In the genomic region with DNA sequence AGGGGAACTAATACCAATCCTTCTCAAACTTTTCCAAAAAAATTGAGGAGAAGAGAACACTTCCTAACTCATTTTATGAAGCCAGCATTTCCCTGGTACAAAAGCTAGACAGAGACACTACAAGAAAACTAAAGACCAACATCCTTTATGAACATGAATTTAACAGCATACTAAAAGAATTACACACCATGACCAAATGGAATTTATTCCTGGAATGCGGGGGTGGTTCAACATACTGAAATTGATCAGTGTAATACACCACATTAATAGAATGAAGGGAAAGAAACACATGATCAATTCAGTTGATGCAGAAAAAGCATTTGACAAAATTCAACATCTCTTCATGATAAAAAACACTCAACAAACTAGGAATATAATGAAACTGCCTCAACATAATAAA, we compare ENCODE assay signal across 17 cellular contexts.
DNase-seq lines count a peak whose midpoint lies in the region; ATAC-seq, FAIRE-seq and TF ChIP-seq lines count a peak whose summit lies in the region.
"Had no signal": no experiment of that assay in that cellular context is flagged by ENCODE, and none has a peak within 500 bp of the region (broad histone marks: within the 10 kb centered on the region; RNA-seq: fewer than 3 reads in every experiment).

No MANE protein-coding gene starts in this region.

- no peak overlapping the region for H2AK5ac ChIP-seq in IMR-90 (ENCODE audit: low read depth, low read length)

- H3K18ac ChIP-seq in IMR-90 (ENCODE audit: low read depth, low read length) = no peak overlapping the region

- no peak overlapping the region for H3K23ac ChIP-seq in IMR-90 (ENCODE audit: low read depth, low read length)

- no peak for ATAC-seq in IMR-90 (ENCODE audit: low read depth)
- no peak for ATAC-seq in HG03108 (IDR thresholded peaks at IDR 0.05; ENCODE audit: unreplicated experiment)
- no peak for ATAC-seq in natural killer cell
- ATAC-seq: GM12878, K562 had no signal

- H3K4ac ChIP-seq in IMR-90 (ENCODE audit: low read depth, low read length) = no peak overlapping the region

- no peak overlapping the region for H3K27ac Mint-ChIP-seq in natural killer cell
- H3K27ac Mint-ChIP-seq: CD4-positive, alpha-beta T cell had no signal

- no peak overlapping the region for H2BK5ac ChIP-seq in IMR-90 (ENCODE audit: low read depth, low read length, poor library complexity, severe bottlenecking)

- H4K20me1 ChIP-seq in IMR-90 (ENCODE audit: insufficient read depth, low read length) = peaks cover 20% of the 10 kb centered on the region; the same call in 1 of the 2 replicates

- H3K4me3 ChIP-seq in IMR-90 (ENCODE audit: insufficient read depth, low read depth, low read length) = no peak overlapping the region
- H3K4me3 ChIP-seq in HAP-1 = no peak overlapping the region
- H3K4me3 ChIP-seq: GM12878, K562 had no signal

- no peaks in the 10 kb centered on the region for H3K36me3 Mint-ChIP-seq in natural killer cell

- WGBS in IMR-90 (ENCODE audit: extremely low coverage in 2 of 2, insufficient read length in 1 of 2), 2 experiments = no CpG with 5 or more reads among the region's 1 CpG

- H3K9me1 ChIP-seq in IMR-90 (ENCODE audit: insufficient read depth, low read length) = peaks cover 12% of the 10 kb centered on the region

- CTCF ChIA-PET in IMR-90 (lab: Yijun Ruan, JAX) = interaction anchor here (0.7 kb wide), 1 partner anchor 13 kb away, joined by 5 read pairs; no protein-coding TSS in a partner anchor

- no peak overlapping the region for H3K9ac ChIP-seq in IMR-90 (ENCODE audit: low read depth, low read length)

- H2BK120ac ChIP-seq in IMR-90 (ENCODE audit: low read depth, low read length) = no peak overlapping the region

- intact Hi-C loops in IMR-90 (cut with micrococcal nuclease) = no loop called here
- intact Hi-C loops in natural killer cell (cut with micrococcal nuclease) = no loop called here

- H3K27me3 Mint-ChIP-seq in natural killer cell (ENCODE audit: low read depth in 2 of 2) = no peaks in the 10 kb centered on the region
- H3K27me3 Mint-ChIP-seq: CD4-positive, alpha-beta T cell had no signal

- peaks cover 0 to 11% of the 10 kb centered on the region in 2 donors for H3K4me1 Mint-ChIP-seq in natural killer cell

- H3K27ac ChIP-seq in IMR-90 (ENCODE audit: insufficient read depth, low read length) = no peak overlapping the region
- H3K27ac ChIP-seq: C4-2B had no signal

- peaks cover 6% of the 10 kb centered on the region; the same call in 1 of the 2 replicates for H3K4me1 ChIP-seq in IMR-90 (ENCODE audit: control insufficient read depth, insufficient read depth, low read length)
- no peaks in the 10 kb centered on the region for H3K4me1 ChIP-seq in HAP-1
- H3K4me1 ChIP-seq: Caco-2 had no signal

- TF ChIP-seq POLR2A in GM12891 (IDR thresholded peaks at IDR 0.05; ENCODE audit: low read depth, low read length) = no peak
- no peak for TF ChIP-seq POLR2A in IMR-90 (IDR thresholded peaks at IDR 0.05; ENCODE audit: low read depth, low read length)

- peaks cover 8 to 27% of the 10 kb centered on the region in 2 experiments for H3K79me1 ChIP-seq in IMR-90 (ENCODE audit: low read depth in 1 of 2, low read length in 2 of 2)

- peak; percentile 43 for FAIRE-seq in GM12891 (lab: Jason Lieb, UNC)
- FAIRE-seq: D721Med, GM12878, GM19239, K562 had no signal

- H2BK20ac ChIP-seq in IMR-90 (ENCODE audit: low read depth, low read length) = no peak overlapping the region

- H3K56ac ChIP-seq in IMR-90 (ENCODE audit: extremely low read depth, insufficient read depth, low read length) = no peak overlapping the region

- H3K27me3 ChIP-seq in IMR-90 (ENCODE audit: control insufficient read depth, insufficient read depth, low read length) = no peaks in the 10 kb centered on the region
- H3K27me3 ChIP-seq in HAP-1 (ENCODE audit: low read depth) = no peaks in the 10 kb centered on the region

- no peak overlapping the region for H3K14ac ChIP-seq in IMR-90 (replicated peaks; ENCODE audit: low read depth, low read length)

- in situ Hi-C loops in IMR-90 (cut with MboI; ENCODE audit: low sequenced_read_pairs) (no loop called here), HAP-1 (cut with MboI; ENCODE audit: low sequenced_read_pairs) (no loop called here)

- H4K8ac ChIP-seq in IMR-90 (ENCODE audit: low read depth in 2 of 2, low read length in 2 of 2) = no peak overlapping the region

- DNase-seq in EH (ENCODE audit: low read depth) (peak; percentile 31), GM12891 (ENCODE audit: insufficient read length, low spot score) (no peak), IMR-90 (peak; percentile 13), iris pigment epithelial cell (ENCODE audit: low read depth) (peak; percentile 36), putamen (ENCODE audit: low spot score) (no peak), HAP-1 (ENCODE audit: low spot score in 2 of 2) (no peak), natural killer cell (no peak)
- DNase-seq: AML-193; Caco-2; CD4-positive, alpha-beta T cell; HCEC 1CT had no signal

- POLR2A ChIA-PET in IMR-90 (lab: Charles Lee; ENCODE audit: unreplicated experiment) = interaction anchor here (0.5 kb wide), 1 partner anchor 218 kb away, joined by 4 read pairs; no protein-coding TSS in a partner anchor

- H3K36me3 ChIP-seq in IMR-90 (ENCODE audit: control insufficient read depth, insufficient read depth, low read length) (peaks cover 9% of the 10 kb centered on the region), HAP-1 (replicated peaks) (no peaks in the 10 kb centered on the region)

- H4K91ac ChIP-seq in IMR-90 (ENCODE audit: insufficient read depth, low read depth, low read length) = no peak overlapping the region

- no peak for TF ChIP-seq RAD21 in IMR-90 (IDR thresholded peaks at IDR 0.05; ENCODE audit: low read length)

- TF ChIP-seq CTCF in IMR-90 (conservative IDR thresholded peaks at IDR 0.05; ENCODE audit: low read depth, low read length) = no peak
- no peak for TF ChIP-seq CTCF in natural killer cell (IDR thresholded peaks at IDR 0.05)

- H4K5ac ChIP-seq in IMR-90 (ENCODE audit: low read depth, low read length) = no peak overlapping the region

- no peak overlapping the region for H2BK15ac ChIP-seq in IMR-90 (ENCODE audit: low read depth, low read length)

- H3K9me3 ChIP-seq in IMR-90 (ENCODE audit: control insufficient read depth, insufficient read depth, low read length) (no peaks in the 10 kb centered on the region), HAP-1 (no peaks in the 10 kb centered on the region)
- H3K9me3 ChIP-seq: Caco-2 had no signal

- no TSS peak for BruUV-seq in IMR-90 (replicated peaks; lab: Mats Ljungman, UMichigan)

- dilution Hi-C loops in IMR-90 (cut with HindIII; ENCODE audit: low sequenced_read_pairs, unreplicated experiment) = no loop called here

- H3K9me3 Mint-ChIP-seq in natural killer cell = no peaks in the 10 kb centered on the region
- H3K9me3 Mint-ChIP-seq: CD4-positive, alpha-beta T cell had no signal

- H3K4me3 Mint-ChIP-seq in natural killer cell = no peak overlapping the region
- H3K4me3 Mint-ChIP-seq: CD4-positive, alpha-beta T cell had no signal

- no peak overlapping the region for H2AFZ ChIP-seq in IMR-90 (replicated peaks; ENCODE audit: low read length, poor library complexity)

- no peak overlapping the region for H2AK9ac ChIP-seq in IMR-90 (replicated peaks; ENCODE audit: low read depth, low read length, poor library complexity)

- no peak overlapping the region for H3K4me2 ChIP-seq in IMR-90 (ENCODE audit: low read depth, low read length)

TF ChIP-seq in GM12891, 5 proteins besides CTCF, POLR2A, EP300 and RAD21:
- TF ChIP-seq POLR2AphosphoS5 (IDR thresholded peaks at IDR 0.05; ENCODE audit: low read depth, low read length) = no peak
- no peak for TF ChIP-seq PAX5 (IDR thresholded peaks at IDR 0.05; ENCODE audit: insufficient read depth, low read length, severe bottlenecking)
- TF ChIP-seq SPI1 (IDR thresholded peaks at IDR 0.05; ENCODE audit: low read depth, low read length) = no peak
- no peak for TF ChIP-seq TAF1 (IDR thresholded peaks at IDR 0.05; ENCODE audit: low read depth, low read length)
- TF ChIP-seq POU2F2 (IDR thresholded peaks at IDR 0.05; ENCODE audit: low read depth, low read length) = no peak

TF ChIP-seq in IMR-90, 13 proteins besides CTCF, POLR2A, EP300 and RAD21:
- TF ChIP-seq NFE2L2 (IDR thresholded peaks at IDR 0.05; ENCODE audit: low read depth, low read length) (no peak), CHD1 (IDR thresholded peaks at IDR 0.05; ENCODE audit: low read depth, low read length) (no peak), RCOR1 (IDR thresholded peaks at IDR 0.05; ENCODE audit: insufficient replicate concordance, low read length) (no peak), SMC3 (IDR thresholded peaks at IDR 0.05; ENCODE audit: low read depth, low read length) (no peak), MXI1 (IDR thresholded peaks at IDR 0.05; ENCODE audit: borderline replicate concordance, low read depth, low read length) (no peak), RFX5 (IDR thresholded peaks at IDR 0.05; ENCODE audit: low read depth, low read length) (no peak), BHLHE40 (IDR thresholded peaks at IDR 0.05; ENCODE audit: low read depth, low read length) (no peak), CEBPB (IDR thresholded peaks at IDR 0.05; ENCODE audit: low read depth, low read length) (no peak), MAFK (IDR thresholded peaks at IDR 0.05; ENCODE audit: low read depth, low read length) (no peak), MAZ (IDR thresholded peaks at IDR 0.05; ENCODE audit: borderline replicate concordance, low read depth, low read length) (no peak), FOS (IDR thresholded peaks at IDR 0.05; ENCODE audit: low read depth, low read length) (no peak)
- TF ChIP-seq, protein P1, sequence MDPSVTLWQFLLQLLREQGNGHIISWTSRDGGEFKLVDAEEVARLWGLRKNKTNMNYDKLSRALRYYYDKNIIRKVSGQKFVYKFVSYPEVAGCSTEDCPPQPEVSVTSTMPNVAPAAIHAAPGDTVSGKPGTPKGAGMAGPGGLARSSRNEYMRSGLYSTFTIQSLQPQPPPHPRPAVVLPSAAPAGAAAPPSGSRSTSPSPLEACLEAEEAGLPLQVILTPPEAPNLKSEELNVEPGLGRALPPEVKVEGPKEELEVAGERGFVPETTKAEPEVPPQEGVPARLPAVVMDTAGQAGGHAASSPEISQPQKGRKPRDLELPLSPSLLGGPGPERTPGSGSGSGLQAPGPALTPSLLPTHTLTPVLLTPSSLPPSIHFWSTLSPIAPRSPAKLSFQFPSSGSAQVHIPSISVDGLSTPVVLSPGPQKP (IDR thresholded peaks at IDR 0.05; ENCODE audit: borderline replicate concordance, low read depth, low read length) = no peak

Comparison
In these comparisons a context has a peak if more than half of its experiments do, and no peak if none do; other contexts are left out.
1. DNase-seq: peak in EH (single experiment), IMR-90 (single experiment) and iris pigment epithelial cell (single experiment); none in GM12891 (single experiment), putamen (single experiment), HAP-1 (0 of 2) and natural killer cell (single experiment).